1 cellular context compared by ENCODE assay signal in the genomic region with DNA sequence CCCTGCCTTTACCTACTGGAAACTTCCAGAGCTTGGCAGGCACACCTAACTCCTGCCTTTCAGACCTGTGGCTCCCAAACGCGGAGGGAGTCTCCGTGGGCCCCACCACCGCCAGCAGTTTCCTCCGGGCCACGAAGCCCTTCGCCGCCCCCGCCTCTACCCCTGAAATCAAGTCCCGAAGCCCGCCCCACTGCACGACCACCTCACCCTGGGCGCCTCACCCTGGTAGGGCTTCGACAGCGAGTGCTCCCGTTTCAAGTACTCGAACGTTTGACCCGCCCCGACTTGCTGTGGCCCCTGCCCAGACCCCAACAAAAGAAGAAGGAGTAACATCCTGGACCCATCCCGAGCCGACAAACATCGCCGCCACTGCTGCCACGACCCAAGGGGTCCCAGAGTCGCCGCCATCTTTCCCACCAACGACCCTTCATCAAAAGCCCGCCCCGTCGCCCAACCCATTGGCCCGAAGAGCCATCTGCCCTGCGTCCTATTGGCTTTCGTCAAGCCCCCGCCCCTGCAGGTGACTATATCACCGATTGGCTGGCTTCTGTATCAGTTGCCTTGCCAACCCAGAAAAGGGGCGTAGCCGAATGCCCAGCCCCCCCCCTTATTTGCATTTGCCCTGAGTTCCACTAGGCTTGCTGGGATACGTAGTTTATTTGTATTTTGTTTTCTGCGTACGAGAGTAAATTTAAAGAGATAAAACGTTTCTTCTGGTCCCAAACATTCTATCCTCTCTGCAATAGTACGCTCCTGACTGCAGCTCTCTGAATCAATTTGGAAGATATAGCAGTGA.
TF ChIP-seq lines count a peak whose summit lies in the region.

A gene with protein sequence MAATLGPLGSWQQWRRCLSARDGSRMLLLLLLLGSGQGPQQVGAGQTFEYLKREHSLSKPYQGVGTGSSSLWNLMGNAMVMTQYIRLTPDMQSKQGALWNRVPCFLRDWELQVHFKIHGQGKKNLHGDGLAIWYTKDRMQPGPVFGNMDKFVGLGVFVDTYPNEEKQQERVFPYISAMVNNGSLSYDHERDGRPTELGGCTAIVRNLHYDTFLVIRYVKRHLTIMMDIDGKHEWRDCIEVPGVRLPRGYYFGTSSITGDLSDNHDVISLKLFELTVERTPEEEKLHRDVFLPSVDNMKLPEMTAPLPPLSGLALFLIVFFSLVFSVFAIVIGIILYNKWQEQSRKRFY (minus strand): TSS at position 432 of the 796 bp plus-strand sequence. CDS start 24 bp downstream, at position 408.

TF ChIP-seq in HepG2, 621 proteins besides CTCF, POLR2A, EP300 and RAD21 (continued from another document and continues in another):
- no peak for TF ChIP-seq FOXM1 (CRISPR knock-in tag; IDR thresholded peaks at IDR 0.05)
- TF ChIP-seq KLF15 (CRISPR knock-in tag; IDR thresholded peaks at IDR 0.05; ENCODE audit: borderline replicate concordance): no peak; the same call in 1 of the 2 replicates
- peak; percentile 90; the same call in 1 of the 2 replicates for TF ChIP-seq EEA1 (CRISPR knock-in tag; IDR thresholded peaks at IDR 0.05; ENCODE audit: borderline replicate concordance)
- TF ChIP-seq ARNTL (CRISPR knock-in tag; IDR thresholded peaks at IDR 0.05): peak; percentile 72; the same call in 1 of the 2 replicates
- no peak for TF ChIP-seq TARDBP (CRISPR knock-in tag; IDR thresholded peaks at IDR 0.05)
- TF ChIP-seq, protein P1, sequence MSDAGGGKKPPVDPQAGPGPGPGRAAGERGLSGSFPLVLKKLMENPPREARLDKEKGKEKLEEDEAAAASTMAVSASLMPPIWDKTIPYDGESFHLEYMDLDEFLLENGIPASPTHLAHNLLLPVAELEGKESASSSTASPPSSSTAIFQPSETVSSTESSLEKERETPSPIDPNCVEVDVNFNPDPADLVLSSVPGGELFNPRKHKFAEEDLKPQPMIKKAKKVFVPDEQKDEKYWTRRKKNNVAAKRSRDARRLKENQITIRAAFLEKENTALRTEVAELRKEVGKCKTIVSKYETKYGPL (CRISPR knock-in tag; IDR thresholded peaks at IDR 0.05): no peak
- TF ChIP-seq EZH2 (conservative IDR thresholded peaks at IDR 0.05; ENCODE audit: low read depth, low read length): no peak
- TF ChIP-seq ZNF615 (CRISPR knock-in tag; IDR thresholded peaks at IDR 0.05; ENCODE audit: borderline replicate concordance): no peak
- TF ChIP-seq, protein P2, sequence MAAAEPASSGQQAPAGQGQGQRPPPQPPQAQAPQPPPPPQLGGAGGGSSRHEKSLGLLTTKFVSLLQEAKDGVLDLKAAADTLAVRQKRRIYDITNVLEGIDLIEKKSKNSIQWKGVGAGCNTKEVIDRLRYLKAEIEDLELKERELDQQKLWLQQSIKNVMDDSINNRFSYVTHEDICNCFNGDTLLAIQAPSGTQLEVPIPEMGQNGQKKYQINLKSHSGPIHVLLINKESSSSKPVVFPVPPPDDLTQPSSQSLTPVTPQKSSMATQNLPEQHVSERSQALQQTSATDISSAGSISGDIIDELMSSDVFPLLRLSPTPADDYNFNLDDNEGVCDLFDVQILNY (CRISPR knock-in tag; conservative IDR thresholded peaks at IDR 0.05): no peak
- 0 out of 2 replicates have a peak, but pooled peaks have one; percentile 33 for TF ChIP-seq ZNF292 (CRISPR knock-in tag; IDR thresholded peaks at IDR 0.05; ENCODE audit: borderline replicate concordance, low read depth)
- TF ChIP-seq ZFY (CRISPR knock-in tag; IDR thresholded peaks at IDR 0.05): peak; percentile 77
- TF ChIP-seq ZMYM2 (CRISPR knock-in tag; IDR thresholded peaks at IDR 0.05): no peak
- TF ChIP-seq NBN (conservative IDR thresholded peaks at IDR 0.05): no peak
- no peak for TF ChIP-seq ZNF709 (CRISPR knock-in tag; IDR thresholded peaks at IDR 0.05)
- TF ChIP-seq PLRG1 (conservative IDR thresholded peaks at IDR 0.05): no peak
- TF ChIP-seq, protein P3, sequence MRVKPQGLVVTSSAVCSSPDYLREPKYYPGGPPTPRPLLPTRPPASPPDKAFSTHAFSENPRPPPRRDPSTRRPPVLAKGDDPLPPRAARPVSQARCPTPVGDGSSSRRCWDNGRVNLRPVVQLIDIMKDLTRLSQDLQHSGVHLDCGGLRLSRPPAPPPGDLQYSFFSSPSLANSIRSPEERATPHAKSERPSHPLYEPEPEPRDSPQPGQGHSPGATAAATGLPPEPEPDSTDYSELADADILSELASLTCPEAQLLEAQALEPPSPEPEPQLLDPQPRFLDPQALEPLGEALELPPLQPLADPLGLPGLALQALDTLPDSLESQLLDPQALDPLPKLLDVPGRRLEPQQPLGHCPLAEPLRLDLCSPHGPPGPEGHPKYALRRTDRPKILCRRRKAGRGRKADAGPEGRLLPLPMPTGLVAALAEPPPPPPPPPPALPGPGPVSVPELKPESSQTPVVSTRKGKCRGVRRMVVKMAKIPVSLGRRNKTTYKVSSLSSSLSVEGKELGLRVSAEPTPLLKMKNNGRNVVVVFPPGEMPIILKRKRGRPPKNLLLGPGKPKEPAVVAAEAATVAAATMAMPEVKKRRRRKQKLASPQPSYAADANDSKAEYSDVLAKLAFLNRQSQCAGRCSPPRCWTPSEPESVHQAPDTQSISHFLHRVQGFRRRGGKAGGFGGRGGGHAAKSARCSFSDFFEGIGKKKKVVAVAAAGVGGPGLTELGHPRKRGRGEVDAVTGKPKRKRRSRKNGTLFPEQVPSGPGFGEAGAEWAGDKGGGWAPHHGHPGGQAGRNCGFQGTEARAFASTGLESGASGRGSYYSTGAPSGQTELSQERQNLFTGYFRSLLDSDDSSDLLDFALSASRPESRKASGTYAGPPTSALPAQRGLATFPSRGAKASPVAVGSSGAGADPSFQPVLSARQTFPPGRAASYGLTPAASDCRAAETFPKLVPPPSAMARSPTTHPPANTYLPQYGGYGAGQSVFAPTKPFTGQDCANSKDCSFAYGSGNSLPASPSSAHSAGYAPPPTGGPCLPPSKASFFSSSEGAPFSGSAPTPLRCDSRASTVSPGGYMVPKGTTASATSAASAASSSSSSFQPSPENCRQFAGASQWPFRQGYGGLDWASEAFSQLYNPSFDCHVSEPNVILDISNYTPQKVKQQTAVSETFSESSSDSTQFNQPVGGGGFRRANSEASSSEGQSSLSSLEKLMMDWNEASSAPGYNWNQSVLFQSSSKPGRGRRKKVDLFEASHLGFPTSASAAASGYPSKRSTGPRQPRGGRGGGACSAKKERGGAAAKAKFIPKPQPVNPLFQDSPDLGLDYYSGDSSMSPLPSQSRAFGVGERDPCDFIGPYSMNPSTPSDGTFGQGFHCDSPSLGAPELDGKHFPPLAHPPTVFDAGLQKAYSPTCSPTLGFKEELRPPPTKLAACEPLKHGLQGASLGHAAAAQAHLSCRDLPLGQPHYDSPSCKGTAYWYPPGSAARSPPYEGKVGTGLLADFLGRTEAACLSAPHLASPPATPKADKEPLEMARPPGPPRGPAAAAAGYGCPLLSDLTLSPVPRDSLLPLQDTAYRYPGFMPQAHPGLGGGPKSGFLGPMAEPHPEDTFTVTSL (CRISPR knock-in tag; IDR thresholded peaks at IDR 0.05; ENCODE audit: borderline replicate concordance): no peak
- no peak for TF ChIP-seq KLF13 (CRISPR knock-in tag; IDR thresholded peaks at IDR 0.05)
- TF ChIP-seq, protein P4, sequence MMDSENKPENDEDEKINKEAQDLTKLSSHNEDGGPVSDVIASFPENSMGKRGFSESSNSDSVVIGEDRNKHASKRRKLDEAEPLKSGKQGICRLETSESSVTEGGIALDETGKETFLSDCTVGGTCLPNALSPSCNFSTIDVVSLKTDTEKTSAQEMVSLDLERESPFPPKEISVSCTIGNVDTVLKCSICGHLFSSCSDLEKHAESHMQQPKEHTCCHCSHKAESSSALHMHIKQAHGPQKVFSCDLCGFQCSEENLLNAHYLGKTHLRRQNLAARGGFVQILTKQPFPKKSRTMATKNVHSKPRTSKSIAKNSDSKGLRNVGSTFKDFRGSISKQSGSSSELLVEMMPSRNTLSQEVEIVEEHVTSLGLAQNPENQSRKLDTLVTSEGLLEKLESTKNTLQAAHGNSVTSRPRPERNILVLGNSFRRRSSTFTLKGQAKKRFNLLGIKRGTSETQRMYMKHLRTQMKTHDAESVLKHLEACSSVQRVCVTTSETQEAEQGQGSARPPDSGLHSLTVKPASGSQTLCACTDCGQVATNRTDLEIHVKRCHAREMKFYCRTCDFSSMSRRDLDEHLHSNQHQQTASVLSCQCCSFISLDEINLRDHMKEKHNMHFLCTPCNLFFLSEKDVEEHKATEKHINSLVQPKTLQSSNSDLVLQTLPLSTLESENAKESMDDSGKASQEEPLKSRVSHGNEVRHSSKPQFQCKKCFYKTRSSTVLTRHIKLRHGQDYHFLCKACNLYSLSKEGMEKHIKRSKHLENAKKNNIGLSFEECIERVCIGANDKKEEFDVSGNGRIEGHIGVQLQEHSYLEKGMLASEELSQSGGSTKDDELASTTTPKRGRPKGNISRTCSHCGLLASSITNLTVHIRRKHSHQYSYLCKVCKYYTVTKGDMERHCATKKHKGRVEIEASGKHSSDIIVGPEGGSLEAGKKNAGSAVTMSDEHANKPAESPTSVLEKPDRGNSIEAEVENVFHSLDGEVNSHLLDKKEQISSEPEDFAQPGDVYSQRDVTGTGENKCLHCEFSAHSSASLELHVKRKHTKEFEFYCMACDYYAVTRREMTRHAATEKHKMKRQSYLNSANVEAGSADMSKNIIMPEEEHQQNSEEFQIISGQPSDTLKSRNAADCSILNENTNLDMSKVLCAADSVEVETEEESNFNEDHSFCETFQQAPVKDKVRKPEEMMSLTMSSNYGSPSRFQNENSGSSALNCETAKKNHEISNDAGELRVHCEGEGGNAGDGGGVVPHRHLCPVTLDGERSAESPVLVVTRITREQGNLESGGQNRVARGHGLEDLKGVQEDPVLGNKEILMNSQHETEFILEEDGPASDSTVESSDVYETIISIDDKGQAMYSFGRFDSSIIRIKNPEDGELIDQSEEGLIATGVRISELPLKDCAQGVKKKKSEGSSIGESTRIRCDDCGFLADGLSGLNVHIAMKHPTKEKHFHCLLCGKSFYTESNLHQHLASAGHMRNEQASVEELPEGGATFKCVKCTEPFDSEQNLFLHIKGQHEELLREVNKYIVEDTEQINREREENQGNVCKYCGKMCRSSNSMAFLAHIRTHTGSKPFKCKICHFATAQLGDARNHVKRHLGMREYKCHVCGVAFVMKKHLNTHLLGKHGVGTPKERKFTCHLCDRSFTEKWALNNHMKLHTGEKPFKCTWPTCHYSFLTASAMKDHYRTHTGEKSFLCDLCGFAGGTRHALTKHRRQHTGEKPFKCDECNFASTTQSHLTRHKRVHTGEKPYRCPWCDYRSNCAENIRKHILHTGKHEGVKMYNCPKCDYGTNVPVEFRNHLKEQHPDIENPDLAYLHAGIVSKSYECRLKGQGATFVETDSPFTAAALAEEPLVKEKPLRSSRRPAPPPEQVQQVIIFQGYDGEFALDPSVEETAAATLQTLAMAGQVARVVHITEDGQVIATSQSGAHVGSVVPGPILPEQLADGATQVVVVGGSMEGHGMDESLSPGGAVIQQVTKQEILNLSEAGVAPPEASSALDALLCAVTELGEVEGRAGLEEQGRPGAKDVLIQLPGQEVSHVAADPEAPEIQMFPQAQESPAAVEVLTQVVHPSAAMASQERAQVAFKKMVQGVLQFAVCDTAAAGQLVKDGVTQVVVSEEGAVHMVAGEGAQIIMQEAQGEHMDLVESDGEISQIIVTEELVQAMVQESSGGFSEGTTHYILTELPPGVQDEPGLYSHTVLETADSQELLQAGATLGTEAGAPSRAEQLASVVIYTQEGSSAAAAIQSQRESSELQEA (CRISPR knock-in tag; IDR thresholded peaks at IDR 0.05; ENCODE audit: not compliant biosample characterization): no peak
- peak; percentile 79 for TF ChIP-seq BHLHE40 (IDR thresholded peaks at IDR 0.05; ENCODE audit: low read length)
- TF ChIP-seq ZNF441 (CRISPR knock-in tag; IDR thresholded peaks at IDR 0.05; ENCODE audit: borderline replicate concordance): no peak
- no peak for TF ChIP-seq MATR3 (CRISPR knock-in tag; IDR thresholded peaks at IDR 0.05)
- TF ChIP-seq, protein P5, sequence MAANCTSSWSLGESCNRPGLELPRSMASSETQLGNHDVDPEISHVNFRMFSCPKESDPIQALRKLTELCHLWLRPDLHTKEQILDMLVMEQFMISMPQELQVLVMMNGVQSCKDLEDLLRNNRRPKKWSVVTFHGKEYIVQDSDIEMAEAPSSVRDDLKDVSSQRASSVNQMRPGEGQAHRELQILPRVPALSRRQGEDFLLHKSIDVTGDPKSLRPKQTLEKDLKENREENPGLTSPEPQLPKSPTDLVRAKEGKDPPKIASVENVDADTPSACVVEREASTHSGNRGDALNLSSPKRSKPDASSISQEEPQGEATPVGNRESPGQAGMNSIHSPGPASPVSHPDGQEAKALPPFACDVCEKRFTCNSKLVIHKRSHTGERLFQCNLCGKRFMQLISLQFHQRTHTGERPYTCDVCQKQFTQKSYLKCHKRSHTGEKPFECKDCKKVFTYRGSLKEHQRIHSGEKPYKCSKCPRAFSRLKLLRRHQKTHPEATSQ (CRISPR knock-in tag; IDR thresholded peaks at IDR 0.05; ENCODE audit: borderline replicate concordance): peak; percentile 56; the same call in 1 of the 2 replicates
- TF ChIP-seq, protein P6, sequence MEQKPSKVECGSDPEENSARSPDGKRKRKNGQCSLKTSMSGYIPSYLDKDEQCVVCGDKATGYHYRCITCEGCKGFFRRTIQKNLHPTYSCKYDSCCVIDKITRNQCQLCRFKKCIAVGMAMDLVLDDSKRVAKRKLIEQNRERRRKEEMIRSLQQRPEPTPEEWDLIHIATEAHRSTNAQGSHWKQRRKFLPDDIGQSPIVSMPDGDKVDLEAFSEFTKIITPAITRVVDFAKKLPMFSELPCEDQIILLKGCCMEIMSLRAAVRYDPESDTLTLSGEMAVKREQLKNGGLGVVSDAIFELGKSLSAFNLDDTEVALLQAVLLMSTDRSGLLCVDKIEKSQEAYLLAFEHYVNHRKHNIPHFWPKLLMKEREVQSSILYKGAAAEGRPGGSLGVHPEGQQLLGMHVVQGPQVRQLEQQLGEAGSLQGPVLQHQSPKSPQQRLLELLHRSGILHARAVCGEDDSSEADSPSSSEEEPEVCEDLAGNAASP (CRISPR knock-in tag; IDR thresholded peaks at IDR 0.05; ENCODE audit: borderline replicate concordance): peak; percentile 58; the same call in 1 of the 2 replicates
- peak; percentile 74; the same call in 1 of the 2 replicates for TF ChIP-seq ZNF343 (CRISPR knock-in tag; IDR thresholded peaks at IDR 0.05)
- no peak for TF ChIP-seq ZFP36L2 (CRISPR knock-in tag; IDR thresholded peaks at IDR 0.05)
- no peak for TF ChIP-seq NR2F6 (IDR thresholded peaks at IDR 0.05)
- no peak; the same call in 1 of the 2 replicates for TF ChIP-seq NR2F6 (CRISPR knock-in tag; IDR thresholded peaks at IDR 0.05)
- TF ChIP-seq ZNF577 (CRISPR knock-in tag; IDR thresholded peaks at IDR 0.05; ENCODE audit: borderline replicate concordance, low read depth): no peak
- TF ChIP-seq, protein P7, sequence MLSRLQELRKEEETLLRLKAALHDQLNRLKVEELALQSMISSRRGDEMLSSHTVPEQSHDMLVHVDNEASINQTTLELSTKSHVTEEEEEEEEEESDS (CRISPR knock-in tag; IDR thresholded peaks at IDR 0.05; ENCODE audit: borderline replicate concordance): no peak
- TF ChIP-seq, protein P8, sequence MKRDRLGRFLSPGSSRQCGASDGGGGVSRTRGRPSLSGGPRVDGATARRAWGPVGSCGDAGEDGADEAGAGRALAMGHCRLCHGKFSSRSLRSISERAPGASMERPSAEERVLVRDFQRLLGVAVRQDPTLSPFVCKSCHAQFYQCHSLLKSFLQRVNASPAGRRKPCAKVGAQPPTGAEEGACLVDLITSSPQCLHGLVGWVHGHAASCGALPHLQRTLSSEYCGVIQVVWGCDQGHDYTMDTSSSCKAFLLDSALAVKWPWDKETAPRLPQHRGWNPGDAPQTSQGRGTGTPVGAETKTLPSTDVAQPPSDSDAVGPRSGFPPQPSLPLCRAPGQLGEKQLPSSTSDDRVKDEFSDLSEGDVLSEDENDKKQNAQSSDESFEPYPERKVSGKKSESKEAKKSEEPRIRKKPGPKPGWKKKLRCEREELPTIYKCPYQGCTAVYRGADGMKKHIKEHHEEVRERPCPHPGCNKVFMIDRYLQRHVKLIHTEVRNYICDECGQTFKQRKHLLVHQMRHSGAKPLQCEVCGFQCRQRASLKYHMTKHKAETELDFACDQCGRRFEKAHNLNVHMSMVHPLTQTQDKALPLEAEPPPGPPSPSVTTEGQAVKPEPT (CRISPR knock-in tag; IDR thresholded peaks at IDR 0.05; ENCODE audit: low read depth): peak; percentile 90
